28 cellular contexts compared by ENCODE assay signal in the genomic region with DNA sequence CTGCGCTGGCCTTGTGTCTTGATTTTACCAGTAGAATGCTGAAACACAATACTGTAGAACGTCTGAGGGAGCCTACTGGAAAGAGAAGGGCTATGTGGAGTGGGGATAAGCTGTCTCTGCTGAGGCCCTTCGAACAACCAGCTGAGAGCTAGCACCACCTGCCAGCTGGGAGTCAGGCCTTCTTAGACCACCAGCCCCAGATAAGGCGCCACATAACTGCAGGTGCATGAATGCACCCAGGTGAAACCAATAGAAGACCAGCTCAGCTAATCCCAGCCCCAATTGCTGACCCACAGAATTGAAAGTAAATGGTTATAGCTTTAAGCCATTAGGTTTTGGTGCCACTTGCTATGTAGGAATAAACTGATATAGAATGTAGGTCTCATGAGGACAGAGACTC.
"Had no signal": no experiment of that assay in that cellular context is flagged by ENCODE, and none has a peak within 500 bp of the region (broad histone marks: within the 10 kb centered on the region; RNA-seq: fewer than 3 reads in every experiment).

No MANE protein-coding gene starts in this region.

- H3K36me3 Mint-ChIP-seq: stimulated activated effector memory CD8-positive, alpha-beta T cell treated with anti-CD3 and anti-CD28 coated beads, Interleukin-12 subunit alpha, Interleukin-12 subunit beta, amount 100 ng/mL, for 72 hours; stimulated activated memory B cell treated with anti-CD40 and anti-IgM and Interleukin-4, amounts not matched to agents 10 μg/mL and 1 μg/mL and 100 μg/mL, for 72 hours; stimulated activated naive B cell treated with anti-CD40 and anti-IgM and Interleukin-4, amounts not matched to agents 10 μg/mL and 1 μg/mL and 100 μg/mL, for 72 hours; type B pancreatic cell had no signal

- DNase-seq: stimulated activated CD4-positive, alpha-beta T cell treated with anti-CD3 and anti-CD28 coated beads, Interleukin-2, amount 100 ng/mL, for 48 hours; stimulated activated CD4-positive, alpha-beta T cell treated with anti-CD3 and anti-CD28 coated beads, Interleukin-4, amount 100 ng/mL, for 1 hour; stimulated activated CD4-positive, alpha-beta T cell treated with anti-CD3 and anti-CD28 coated beads, Interleukin-4, amount 100 ng/mL, for 24 hours; stimulated activated CD4-positive, alpha-beta T cell treated with anti-CD3 and anti-CD28 coated beads, Interleukin-4, amount 100 ng/mL, for 4 hours; stimulated activated CD8-positive, alpha-beta memory T cell treated with anti-CD3 and anti-CD28 coated beads, Interleukin-4, amount 100 ng/mL, for 48 hours; stimulated activated naive B cell treated with anti-CD40 and anti-IgM and Interleukin-4, amounts not matched to agents 10 μg/mL and 1 μg/mL and 100 μg/mL, for 72 hours; stimulated activated naive CD4-positive, alpha-beta T cell; stimulated activated naive CD4-positive, alpha-beta T cell treated with Interleukin-2 at 50 U/mL for 16 hours; stimulated activated naive CD8-positive, alpha-beta T cell treated with anti-CD3 and anti-CD28 coated beads, Interleukin-15, amount 100 ng/mL, for 72 hours; stimulated activated naive CD8-positive, alpha-beta T cell treated with anti-CD3 and anti-CD28 coated beads, Interleukin-15, Interleukin-2, amounts not matched to agents 100 U/mL and 50 U/mL, for 24 hours; stomach; substantia nigra; testis; thyroid gland; tibial artery; transverse colon; trophoblast cell; upper lobe of left lung; upper lobe of right lung; uterus had no signal

- H3K27me3 ChIP-seq: suprapubic skin, testis, thyroid gland, tibial artery, tibial nerve, transverse colon, upper lobe of left lung, upper lobe of right lung, uterus, vagina had no signal

- H3K9me3 ChIP-seq: stomach, suprapubic skin, testis, thoracic aorta, thyroid gland, tibial artery, tibial nerve, transverse colon, upper lobe of left lung, upper lobe of right lung, uterus, vagina had no signal

- H3K4me1 ChIP-seq: stomach, suprapubic skin, thyroid gland, tibial artery, tibial nerve, transverse colon, upper lobe of left lung, upper lobe of right lung, uterus, vagina had no signal

- H3K36me3 ChIP-seq: stomach, suprapubic skin, thoracic aorta, thyroid gland, tibial artery, tibial nerve, transverse colon, upper lobe of left lung, upper lobe of right lung, uterus, vagina had no signal

- H3K4me3 ChIP-seq: stomach, suprapubic skin, testis, thoracic aorta, thyroid gland, tibial artery, tibial nerve, transverse colon, upper lobe of left lung, upper lobe of right lung, uterus, vagina had no signal

- H3K27ac Mint-ChIP-seq: stimulated activated effector memory CD8-positive, alpha-beta T cell treated with anti-CD3 and anti-CD28 coated beads, Interleukin-12 subunit alpha, Interleukin-12 subunit beta, amount 100 ng/mL, for 72 hours; stimulated activated memory B cell treated with anti-CD40 and anti-IgM and Interleukin-4, amounts not matched to agents 10 μg/mL and 1 μg/mL and 100 μg/mL, for 72 hours; stimulated activated naive B cell treated with anti-CD40 and anti-IgM and Interleukin-4, amounts not matched to agents 10 μg/mL and 1 μg/mL and 100 μg/mL, for 72 hours; stimulated activated naive CD8-positive, alpha-beta T cell treated with anti-CD3 and anti-CD28 coated beads, Interleukin-15, amount 100 ng/mL, for 72 hours; stimulated activated naive CD8-positive, alpha-beta T cell treated with anti-CD3 and anti-CD28 coated beads, Interleukin-15, Interleukin-2, amounts not matched to agents 100 ng/mL and 50 ng/mL, for 24 hours; type B pancreatic cell had no signal

- H3K9me3 Mint-ChIP-seq: stimulated activated effector memory CD8-positive, alpha-beta T cell treated with anti-CD3 and anti-CD28 coated beads, Interleukin-12 subunit alpha, Interleukin-12 subunit beta, amount 100 ng/mL, for 72 hours; stimulated activated memory B cell treated with anti-CD40 and anti-IgM and Interleukin-4, amounts not matched to agents 10 μg/mL and 1 μg/mL and 100 μg/mL, for 72 hours; stimulated activated naive B cell treated with anti-CD40 and anti-IgM and Interleukin-4, amounts not matched to agents 10 μg/mL and 1 μg/mL and 100 μg/mL, for 72 hours; stimulated activated naive CD8-positive, alpha-beta T cell treated with anti-CD3 and anti-CD28 coated beads, Interleukin-15, amount 100 ng/mL, for 72 hours; stimulated activated naive CD8-positive, alpha-beta T cell treated with anti-CD3 and anti-CD28 coated beads, Interleukin-15, Interleukin-2, amounts not matched to agents 100 ng/mL and 50 ng/mL, for 24 hours; type B pancreatic cell had no signal

- H3K27ac ChIP-seq: stomach, suprapubic skin, thoracic aorta, thyroid gland, tibial artery, tibial nerve, transverse colon, upper lobe of left lung, upper lobe of right lung, uterus, vagina had no signal

- ATAC-seq: stimulated activated effector memory CD8-positive, alpha-beta T cell treated with anti-CD3 and anti-CD28 coated beads, Interleukin-12 subunit alpha, Interleukin-12 subunit beta, amount 100 ng/mL, for 72 hours; stimulated activated memory B cell treated with anti-CD40 and anti-IgM and Interleukin-4, amounts not matched to agents 10 μg/mL and 1 μg/mL and 100 μg/mL, for 72 hours; stimulated activated naive B cell treated with anti-CD40 and anti-IgM and Interleukin-4, amounts not matched to agents 10 μg/mL and 1 μg/mL and 100 μg/mL, for 72 hours; stimulated activated naive CD8-positive, alpha-beta T cell treated with anti-CD3 and anti-CD28 coated beads, Interleukin-15, amount 100 ng/mL, for 72 hours; stimulated activated naive CD8-positive, alpha-beta T cell treated with anti-CD3 and anti-CD28 coated beads, Interleukin-15, Interleukin-2, amounts not matched to agents 100 U/mL and 50 U/mL, for 24 hours; upper lobe of right lung had no signal

- H3K4me1 Mint-ChIP-seq: stimulated activated effector memory CD8-positive, alpha-beta T cell treated with anti-CD3 and anti-CD28 coated beads, Interleukin-12 subunit alpha, Interleukin-12 subunit beta, amount 100 ng/mL, for 72 hours; stimulated activated memory B cell treated with anti-CD40 and anti-IgM and Interleukin-4, amounts not matched to agents 10 μg/mL and 1 μg/mL and 100 μg/mL, for 72 hours; stimulated activated naive B cell treated with anti-CD40 and anti-IgM and Interleukin-4, amounts not matched to agents 10 μg/mL and 1 μg/mL and 100 μg/mL, for 72 hours; stimulated activated naive CD8-positive, alpha-beta T cell treated with anti-CD3 and anti-CD28 coated beads, Interleukin-15, amount 100 ng/mL, for 72 hours had no signal

- H3K27me3 Mint-ChIP-seq: stimulated activated naive CD8-positive, alpha-beta T cell treated with anti-CD3 and anti-CD28 coated beads, Interleukin-15, Interleukin-2, amounts not matched to agents 100 ng/mL and 50 ng/mL, for 24 hours had no signal

- H3K4me3 Mint-ChIP-seq: stimulated activated effector memory CD8-positive, alpha-beta T cell treated with anti-CD3 and anti-CD28 coated beads, Interleukin-12 subunit alpha, Interleukin-12 subunit beta, amount 100 ng/mL, for 72 hours; stimulated activated memory B cell treated with anti-CD40 and anti-IgM and Interleukin-4, amounts not matched to agents 10 μg/mL and 1 μg/mL and 100 μg/mL, for 72 hours; stimulated activated naive B cell treated with anti-CD40 and anti-IgM and Interleukin-4, amounts not matched to agents 10 μg/mL and 1 μg/mL and 100 μg/mL, for 72 hours; stimulated activated naive CD8-positive, alpha-beta T cell treated with anti-CD3 and anti-CD28 coated beads, Interleukin-15, amount 100 ng/mL, for 72 hours; stimulated activated naive CD8-positive, alpha-beta T cell treated with anti-CD3 and anti-CD28 coated beads, Interleukin-15, Interleukin-2, amounts not matched to agents 100 ng/mL and 50 ng/mL, for 24 hours; type B pancreatic cell had no signal
